18 cellular contexts compared by ENCODE assay signal in genomic region chr4:175509320-175509719, GRCh38.
A peak's percentile ranks its signal among the peaks of the same experiment; 100 is the strongest.
DNase-seq lines count a peak whose midpoint lies in the region; ATAC-seq and TF ChIP-seq lines count a peak whose summit lies in the region.
"Had no signal": no experiment of that assay in that cellular context is flagged by ENCODE, and none has a peak within 500 bp of the region (broad histone marks: within the 10 kb centered on the region; RNA-seq: fewer than 3 reads in every experiment).

No MANE protein-coding gene starts in this region.

- ATAC-seq in HG03457 (IDR thresholded peaks at IDR 0.05; ENCODE audit: unreplicated experiment) (no peak), T-helper 17 cell (no peak)
- ATAC-seq: activated naive CD8-positive, alpha-beta T cell treated with anti-CD3 and anti-CD28 coated beads, Interleukin-2, amount 50 U/mL, for 24 hours; left lung had no signal

- no peaks in the 10 kb centered on the region for H3K36me3 Mint-ChIP-seq in T-helper 17 cell (ENCODE audit: low read depth)

- peak; percentile 37 to 57 for TF ChIP-seq RAD21 in liver (IDR thresholded peaks at IDR 0.05)

- DNase-seq in DMS 273 (lab: John Stamatoyannopoulos, UW; ENCODE audit: unreplicated experiment): peak; percentile 33
- DNase-seq in DMS 273 treated with DMSO at 0.1 percent for 48 hours (lab: John Stamatoyannopoulos, UW): no peak
- DNase-seq in NCI-H345 treated with DMSO at 0.1 percent for 48 hours (lab: John Stamatoyannopoulos, UW; ENCODE audit: unreplicated experiment): no peak
- DNase-seq in T-helper 17 cell: no peak
- DNase-seq: 8988T; activated CD8-positive, alpha-beta memory T cell treated with anti-CD3 and anti-CD28 coated beads, Interleukin-2, amount 50 U/mL, for 4 hours; activated naive CD8-positive, alpha-beta T cell treated with anti-CD3 and anti-CD28 coated beads, Interleukin-2, amount 50 U/mL, for 24 hours; COR-L47; dorsolateral prefrontal cortex; left lung; NCI-H1105 had no signal

- no peaks in the 10 kb centered on the region for H3K4me1 Mint-ChIP-seq in T-helper 17 cell
- H3K4me1 Mint-ChIP-seq: activated naive CD8-positive, alpha-beta T cell treated with anti-CD3 and anti-CD28 coated beads, Interleukin-2, amount 50 U/mL, for 24 hours had no signal

- no peak overlapping the region for H3K4me3 Mint-ChIP-seq in T-helper 17 cell
- H3K4me3 Mint-ChIP-seq: activated naive CD8-positive, alpha-beta T cell treated with anti-CD3 and anti-CD28 coated beads, Interleukin-2, amount 50 U/mL, for 24 hours had no signal

- no peaks in the 10 kb centered on the region for H3K9me3 ChIP-seq in liver (ENCODE audit: control insufficient read depth in 4 of 4, low read length in 3 of 4)
- H3K9me3 ChIP-seq in T-helper 17 cell (ENCODE audit: control insufficient read depth, low read length, poor library complexity, severe bottlenecking): no peaks in the 10 kb centered on the region
- H3K9me3 ChIP-seq: left lung, neutrophil, tibial nerve had no signal

- TF ChIP-seq CTCF in LNCAP (IDR thresholded peaks at IDR 0.05): peak; percentile 24; the same call in 1 of the 2 replicates
- TF ChIP-seq CTCF in VCaP (conservative IDR thresholded peaks at IDR 0.05): peak; percentile 18; the same call in 1 of the 2 replicates
- TF ChIP-seq CTCF in liver (IDR thresholded peaks at IDR 0.05; ENCODE audit: low read depth, low read length, missing input control): peak; percentile 22

- no peak overlapping the region for H3K27ac Mint-ChIP-seq in T-helper 17 cell
- H3K27ac Mint-ChIP-seq: activated naive CD8-positive, alpha-beta T cell treated with anti-CD3 and anti-CD28 coated beads, Interleukin-2, amount 50 U/mL, for 24 hours had no signal

- H3K36me3 ChIP-seq in liver (ENCODE audit: control insufficient read depth in 4 of 4, insufficient read depth in 3 of 4, low read depth in 1 of 4, low read length in 3 of 4): no peaks in the 10 kb centered on the region
- H3K36me3 ChIP-seq: left lung, neutrophil, tibial nerve had no signal

- H3K4me3 ChIP-seq in liver (ENCODE audit: low read depth in 1 of 3, low read length in 3 of 3): no peak overlapping the region
- H3K4me3 ChIP-seq: dorsolateral prefrontal cortex, left lung, tibial nerve had no signal

- no peaks in the 10 kb centered on the region for H3K27me3 ChIP-seq in liver (ENCODE audit: control insufficient read depth in 4 of 4, insufficient read depth in 4 of 4, low read length in 3 of 4)
- H3K27me3 ChIP-seq: dorsolateral prefrontal cortex, left lung, neutrophil, tibial nerve had no signal

- H3K4me1 ChIP-seq in liver (ENCODE audit: control insufficient read depth in 4 of 4, insufficient read depth in 4 of 4, low read length in 3 of 4): no peaks in the 10 kb centered on the region
- H3K4me1 ChIP-seq: left lung, tibial nerve had no signal

- no peaks in the 10 kb centered on the region for H3K27me3 Mint-ChIP-seq in T-helper 17 cell
- H3K27me3 Mint-ChIP-seq: activated naive CD8-positive, alpha-beta T cell treated with anti-CD3 and anti-CD28 coated beads, Interleukin-2, amount 50 U/mL, for 24 hours had no signal

- H3K9ac ChIP-seq in liver (ENCODE audit: low read depth in 1 of 2, low read length in 2 of 2): no peak overlapping the region

- H3K27ac ChIP-seq in VCaP (no peak overlapping the region), liver (ENCODE audit: low read depth in 1 of 2, low read length in 2 of 2) (no peak overlapping the region)
- H3K27ac ChIP-seq: dorsolateral prefrontal cortex, HL-60, left lung, neutrophil, tibial nerve had no signal

- 60% methylated on average over 2 of the region's 2 CpGs for WGBS in liver

TF ChIP-seq in liver, 16 proteins besides CTCF, POLR2A, EP300 and RAD21:
- TF ChIP-seq EGR1 (IDR thresholded peaks at IDR 0.05; ENCODE audit: low read depth in 2 of 2) (no peak), TAF1 (conservative IDR thresholded peaks at IDR 0.05) (no peak), YY1 (IDR thresholded peaks at IDR 0.05) (no peak), ZBTB33 (IDR thresholded peaks at IDR 0.05) (no peak), HNF4A (conservative IDR thresholded peaks at IDR 0.05) (no peak), FOXA1 (IDR thresholded peaks at IDR 0.05) (no peak), RXRA (IDR thresholded peaks at IDR 0.05) (no peak), FOXA2 (IDR thresholded peaks at IDR 0.05) (no peak), JUND (IDR thresholded peaks at IDR 0.05) (no peak), GABPA (IDR thresholded peaks at IDR 0.05 in 1 of 2, conservative IDR thresholded peaks at IDR 0.05 in 1 of 2) (no peak), NR2F2 (IDR thresholded peaks at IDR 0.05) (no peak), REST (IDR thresholded peaks at IDR 0.05) (no peak), ATF3 (IDR thresholded peaks at IDR 0.05) (no peak), SP1 (IDR thresholded peaks at IDR 0.05) (no peak), MAX (IDR thresholded peaks at IDR 0.05) (no peak), HNF4G (IDR thresholded peaks at IDR 0.05) (no peak)
